Comparison of ENCODE assay signal across 1 cellular context in the genomic region with DNA sequence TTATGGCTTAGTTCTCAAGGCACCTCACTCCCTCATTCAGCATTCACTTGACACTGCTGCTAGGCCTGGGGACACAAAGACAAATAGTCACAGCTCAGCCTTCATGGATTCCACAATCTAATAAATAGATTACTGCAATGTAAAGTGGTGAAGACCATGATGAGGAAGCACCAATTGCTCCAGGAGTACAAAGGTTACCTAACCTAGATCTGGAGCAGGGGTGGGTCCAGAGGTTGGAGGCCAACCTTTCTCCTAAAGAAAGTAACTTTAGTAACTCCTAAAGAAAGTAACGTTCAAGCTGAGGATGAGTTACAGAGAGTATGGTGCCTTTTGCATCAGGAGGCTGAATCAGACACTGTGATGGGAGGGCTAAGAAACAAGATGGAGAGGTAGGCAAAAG.
A peak's percentile ranks its signal among the peaks of the same experiment; 100 is the strongest.
TF ChIP-seq lines count a peak whose summit lies in the region.

No MANE protein-coding gene starts in this region.

TF ChIP-seq in SK-N-SH treated with all-trans-retinoic acid at 6 μM for 48 hours, 23 proteins besides CTCF, POLR2A, EP300 and RAD21:
- TF ChIP-seq SNAI2 (CRISPR knock-in tag; IDR thresholded peaks at IDR 0.05) (no peak), ZNF70 (CRISPR knock-in tag; IDR thresholded peaks at IDR 0.05) (peak; percentile 46; the same call in 1 of the 2 replicates)
